In genomic region chr3:125324341-125324740, GRCh38 we compare ENCODE assay signal across 26 cellular contexts.
"Had no signal": no experiment of that assay in that cellular context is flagged by ENCODE, and none has a peak within 500 bp of the region (broad histone marks: within the 10 kb centered on the region; RNA-seq: fewer than 3 reads in every experiment).

No MANE protein-coding gene starts in this region.

- H3K4me1 ChIP-seq: adrenal gland, body of pancreas, heart right ventricle, left lung, right atrium auricular region, stomach, tibial artery had no signal

- DNase-seq: activated CD4-positive, alpha-beta T cell treated with anti-CD3 and anti-CD28 coated beads for 48 hours; activated CD4-positive, alpha-beta T cell treated with anti-CD3 and anti-CD28 coated beads, Interleukin-2, amount 50 U/mL, for 48 hours; activated CD8-positive, alpha-beta memory T cell treated with anti-CD3 and anti-CD28 coated beads for 24 hours; activated effector memory CD4-positive, alpha-beta T cell treated with anti-CD3 and anti-CD28 coated beads, Interleukin-2, amount 50 U/mL, for 16 hours; activated naive CD4-positive, alpha-beta T cell treated with anti-CD3 and anti-CD28 coated beads for 36 hours; activated naive CD8-positive, alpha-beta T cell treated with anti-CD3 and anti-CD28 coated beads for 36 hours; adrenal gland; aorta; body of pancreas; cerebellar nuclear complex; foreskin keratinocyte; heart right ventricle; left lung; stimulated activated CD4-positive, alpha-beta T cell treated with anti-CD3 and anti-CD28 coated beads, Interleukin-15, amount 100 ng/mL, for 24 hours; stimulated activated CD4-positive, alpha-beta T cell treated with anti-CD3 and anti-CD28 coated beads, Interleukin-2, amount 100 ng/mL, for 24 hours; stimulated activated naive B cell treated with anti-CD40 and anti-IgM and Interleukin-4, amounts not matched to agents 10 μg/mL and 1 μg/mL and 100 μg/mL, for 72 hours; stomach; T1000; tibial artery; WERI-Rb-1 had no signal

- ATAC-seq: activated CD4-positive, CD25-positive, alpha-beta regulatory T cell treated with anti-CD3 and anti-CD28 coated beads, Interleukin-2, amount 50 U/mL, for 24 hours; body of pancreas; esophagus mucosa; foreskin keratinocyte; heart right ventricle; left lung; stimulated activated naive B cell treated with anti-CD40 and anti-IgM and Interleukin-4, amounts not matched to agents 10 μg/mL and 1 μg/mL and 100 μg/mL, for 72 hours had no signal

- H3K27ac ChIP-seq: adrenal gland, body of pancreas, cardiac muscle cell, coronary artery, foreskin keratinocyte, heart right ventricle, left lung, right atrium auricular region, stomach, tibial artery, WERI-Rb-1 had no signal

- H3K9me3 ChIP-seq: adrenal gland, body of pancreas, left lung, stomach had no signal

- H3K4me3 ChIP-seq: adrenal gland, body of pancreas, cardiac muscle cell, coronary artery, heart right ventricle, left lung, lung, right atrium auricular region, stomach, tibial artery had no signal

- H3K36me3 ChIP-seq: adrenal gland, right atrium auricular region had no signal

- H3K27me3 ChIP-seq: adrenal gland, body of pancreas, cardiac muscle cell, foreskin keratinocyte, heart right ventricle, left lung, right atrium auricular region, stomach, tibial artery had no signal
